ENCODE assay signal across 8 cellular contexts in genomic region chr5:147558826-147559225, GRCh38. TPM values are rescaled to one million over a fixed set of nuclear protein-coding genes. Genes with fewer than 3 reads are reported as not detected.
DNase-seq lines count a peak whose midpoint lies in the region; ATAC-seq and TF ChIP-seq lines count a peak whose summit lies in the region.

No MANE protein-coding gene starts in this region.

- H3K36me3 ChIP-seq in lung (ENCODE audit: control insufficient read depth in 2 of 2, insufficient read depth in 2 of 2, low read length in 2 of 2): no peaks in the 10 kb centered on the region

- WGBS in lung, 2 donors: 23 to 31% methylated on average over 2 of the region's 2 CpGs

- H3K27ac ChIP-seq in lung (ENCODE audit: low read depth in 1 of 2, low read length in 1 of 2): no peak overlapping the region

- H3K27me3 Mint-ChIP-seq in stimulated activated memory B cell treated with anti-CD40 and anti-IgM and Interleukin-4, amounts not matched to agents 10 μg/mL and 1 μg/mL and 100 μg/mL, for 72 hours: no peaks in the 10 kb centered on the region

- no peaks in the 10 kb centered on the region for H3K36me3 Mint-ChIP-seq in stimulated activated memory B cell treated with anti-CD40 and anti-IgM and Interleukin-4, amounts not matched to agents 10 μg/mL and 1 μg/mL and 100 μg/mL, for 72 hours

- ATAC-seq in HG03025 (IDR thresholded peaks at IDR 0.05; ENCODE audit: low FRiP score, unreplicated experiment): peak; percentile 59
- ATAC-seq in lung (ENCODE audit: insufficient read depth, low FRiP score): peak; percentile 43
- no peak for ATAC-seq in stimulated activated memory B cell treated with anti-CD40 and anti-IgM and Interleukin-4, amounts not matched to agents 10 μg/mL and 1 μg/mL and 100 μg/mL, for 72 hours

- peak; percentile 8 for TF ChIP-seq CTCF in lung (IDR thresholded peaks at IDR 0.05; ENCODE audit: control extremely low read depth, extremely low read depth)

- peaks cover 3% of the 10 kb centered on the region for H3K9me3 Mint-ChIP-seq in stimulated activated memory B cell treated with anti-CD40 and anti-IgM and Interleukin-4, amounts not matched to agents 10 μg/mL and 1 μg/mL and 100 μg/mL, for 72 hours

- H3K4me3 ChIP-seq in lung: no peak overlapping the region

- H3K4me3 Mint-ChIP-seq in stimulated activated memory B cell treated with anti-CD40 and anti-IgM and Interleukin-4, amounts not matched to agents 10 μg/mL and 1 μg/mL and 100 μg/mL, for 72 hours: no peak overlapping the region

- H3K9me3 ChIP-seq in lung (ENCODE audit: control insufficient read depth in 2 of 2, insufficient read depth in 1 of 2, low read length in 1 of 2): no peaks in the 10 kb centered on the region

- peaks cover 0 to 3% of the 10 kb centered on the region in 2 donors for H3K4me1 ChIP-seq in lung (ENCODE audit: control insufficient read depth in 2 of 2, insufficient read depth in 2 of 2, low read length in 2 of 2)

- H3K27me3 ChIP-seq in lung (ENCODE audit: control insufficient read depth, insufficient read depth): no peaks in the 10 kb centered on the region

- DNase-seq in GM03348 (ENCODE audit: low spot score) (peak; percentile 77), NCI-H69 (lab: John Stamatoyannopoulos, UW) (peak; percentile 88), dedifferentiated amniotic fluid mesenchymal stem cell (ENCODE audit: extremely low spot score) (peak; percentile 85), lung (ENCODE audit: low spot score) (peak; percentile 46), NCI-H128 (lab: John Stamatoyannopoulos, UW; ENCODE audit: unreplicated experiment) (no peak)
- DNase-seq in central memory CD4-positive, alpha-beta T cell: no peak

- H3K27ac Mint-ChIP-seq in stimulated activated memory B cell treated with anti-CD40 and anti-IgM and Interleukin-4, amounts not matched to agents 10 μg/mL and 1 μg/mL and 100 μg/mL, for 72 hours: no peak overlapping the region

- no peaks in the 10 kb centered on the region for H3K4me1 Mint-ChIP-seq in stimulated activated memory B cell treated with anti-CD40 and anti-IgM and Interleukin-4, amounts not matched to agents 10 μg/mL and 1 μg/mL and 100 μg/mL, for 72 hours

RNA-seq across cellular contexts. Expression of gene DPYSL3, which starts 49.0 kb away (rescaled TPM):
- 100 to 1,000 TPM in 1 of 2 donors, 10 to 100 TPM in 1; 67.6 to 112 TPM for total RNA-seq in lung
- polyA plus RNA-seq in lung: 10 to 100 TPM; 13.8 to 19.8 TPM

Comparison
In these comparisons a context has a peak if more than half of its experiments do, and no peak if none do; other contexts are left out.
1. DNase-seq: peak in GM03348 (single experiment), NCI-H69 (single experiment), dedifferentiated amniotic fluid mesenchymal stem cell (single experiment) and lung (single experiment); none in NCI-H128 (single experiment) and central memory CD4-positive, alpha-beta T cell (single experiment).